ENCODE assay signal across 25 cellular contexts in genomic region chr17:9926150-9926804, GRCh38. TPM values are rescaled to one million over a fixed set of nuclear protein-coding genes. Genes with fewer than 3 reads are reported as not detected.
DNase-seq lines count a peak whose midpoint lies in the region; ATAC-seq lines count a peak whose summit lies in the region.
"Had no signal": no experiment of that assay in that cellular context is flagged by ENCODE, and none has a peak within 500 bp of the region (broad histone marks: within the 10 kb centered on the region; RNA-seq: fewer than 3 reads in every experiment).

No MANE protein-coding gene starts in this region.

- no peak overlapping the region for H3K4me2 ChIP-seq in BLaER1 treated with 17β-estradiol and CSF1 and Interleukin-3, amounts not matched to agents 10 nM and 100 nM
- no peak overlapping the region for H3K4me2 ChIP-seq in Karpas-422 (ENCODE audit: low read depth, low read length, poor library complexity, severe bottlenecking)

- H2AFZ ChIP-seq in Karpas-422 (ENCODE audit: low read length) = no peak overlapping the region

- no peaks in the 10 kb centered on the region for H3K27me3 ChIP-seq in BLaER1 treated with 17β-estradiol and CSF1 and Interleukin-3, amounts not matched to agents 10 nM and 100 nM
- no peaks in the 10 kb centered on the region for H3K27me3 ChIP-seq in Karpas-422 (ENCODE audit: low read length)
- H3K27me3 ChIP-seq: Peyer's patch had no signal

- H3K9me3 ChIP-seq in BLaER1 treated with 17β-estradiol and CSF1 and Interleukin-3, amounts not matched to agents 10 nM and 100 nM (replicated peaks in 1 of 11) = no peaks in the 10 kb centered on the region
- H3K9me3 ChIP-seq in Karpas-422 (ENCODE audit: low read length) = no peaks in the 10 kb centered on the region
- H3K9me3 ChIP-seq: Peyer's patch had no signal

- H4K20me1 ChIP-seq in BLaER1 treated with 17β-estradiol and CSF1 and Interleukin-3, amounts not matched to agents 10 nM and 100 nM = peaks cover 0 to 76% (median 31%) of the 10 kb centered on the region in 11 experiments; a peak in 16 of 22 replicates
- H4K20me1 ChIP-seq in Karpas-422 (ENCODE audit: insufficient read depth, low read depth, low read length) = no peaks in the 10 kb centered on the region

- ATAC-seq in GM21723 (IDR thresholded peaks at IDR 0.05; ENCODE audit: unreplicated experiment) = no peak

- 0 out of 2 replicates have a peak, but pooled peaks cover 2% of the 10 kb centered on the region for H3K79me2 ChIP-seq in Karpas-422 (ENCODE audit: low read length)

- H3K36me3 ChIP-seq in BLaER1 treated with 17β-estradiol and CSF1 and Interleukin-3, amounts not matched to agents 10 nM and 100 nM = peaks cover 30 to 94% (median 88%) of the 10 kb centered on the region in 11 experiments
- H3K36me3 ChIP-seq in Karpas-422 (ENCODE audit: insufficient read depth, low read length) = peaks cover 33% of the 10 kb centered on the region; the same call in 1 of the 2 replicates
- H3K36me3 ChIP-seq: Peyer's patch had no signal

- DNase-seq in Karpas-422 (no peak), islet precursor cell (peak; percentile 59), SW 1271 (lab: John Stamatoyannopoulos, UW) (no peak)
- no peak for DNase-seq in activated CD4-positive, alpha-beta T cell treated with anti-CD3 and anti-CD28 coated beads, Interleukin-2, amount 50 U/mL, for 4 hours
- DNase-seq: ACHN; C1 segment of cervical spinal cord; Calu3; CD8-positive, alpha-beta memory T cell; DMS153; KBM-7; NCI-H1105; NCI-H1694; NCI-H2081; NCI-H2171; NCI-H345; NCI-H524; NCI-H774; Peyer's patch had no signal

- H3K9me2 ChIP-seq in Karpas-422 (replicated peaks; ENCODE audit: insufficient read depth, low read length) = no peaks in the 10 kb centered on the region

- peaks cover 8 to 28% (median 22%) of the 10 kb centered on the region in 10 experiments; a peak in 17 of 20 replicates for H3K4me1 ChIP-seq in BLaER1 treated with 17β-estradiol and CSF1 and Interleukin-3, amounts not matched to agents 10 nM and 100 nM
- peaks cover 54% of the 10 kb centered on the region for H3K4me1 ChIP-seq in Karpas-422 (ENCODE audit: low read length)
- H3K4me1 ChIP-seq: Peyer's patch had no signal

- H3K4me3 ChIP-seq in BLaER1 treated with 17β-estradiol and CSF1 and Interleukin-3, amounts not matched to agents 10 nM and 100 nM = no peak overlapping the region
- H3K4me3 ChIP-seq in Karpas-422 (ENCODE audit: low read length) = no peak overlapping the region
- H3K4me3 ChIP-seq: Peyer's patch had no signal

- H3K9ac ChIP-seq in BLaER1 treated with 17β-estradiol and CSF1 and Interleukin-3, amounts not matched to agents 10 nM and 100 nM = peak overlapping the region in 7 of 11 experiments; percentile 6 to 50 (median 30); a peak in 6 of 22 replicates
- H3K9ac ChIP-seq in Karpas-422 (ENCODE audit: low read length) = no peak overlapping the region

- peak overlapping the region in 7 of 11 experiments; percentile 0 to 48 (median 44); a peak in 8 of 22 replicates for H3K27ac ChIP-seq in BLaER1 treated with 17β-estradiol and CSF1 and Interleukin-3, amounts not matched to agents 10 nM and 100 nM
- H3K27ac ChIP-seq in Karpas-422 (ENCODE audit: low read length) = peak overlapping the region; percentile 29; the same call in 1 of the 2 replicates
- H3K27ac ChIP-seq in temporal lobe (ENCODE audit: low read depth, low read length) = peak overlapping the region; percentile 6
- H3K27ac ChIP-seq: Peyer's patch had no signal

RNA-seq across cellular contexts. Expression of gene RCVRN, which starts 21.2 kb away (rescaled TPM):
- total RNA-seq in Karpas-422 (2014; rRNA removed; shearing (Covaris generic); ENCODE audit: low replicate concordance) = not detected in 2 replicates
- not detected for total RNA-seq in temporal lobe
- total RNA-seq: Calu3; CD8-positive, alpha-beta memory T cell; G401; H1; HT1080; Peyer's patch; SK-MEL-5 had no signal
